23 cellular contexts compared by ENCODE assay signal in the genomic region with DNA sequence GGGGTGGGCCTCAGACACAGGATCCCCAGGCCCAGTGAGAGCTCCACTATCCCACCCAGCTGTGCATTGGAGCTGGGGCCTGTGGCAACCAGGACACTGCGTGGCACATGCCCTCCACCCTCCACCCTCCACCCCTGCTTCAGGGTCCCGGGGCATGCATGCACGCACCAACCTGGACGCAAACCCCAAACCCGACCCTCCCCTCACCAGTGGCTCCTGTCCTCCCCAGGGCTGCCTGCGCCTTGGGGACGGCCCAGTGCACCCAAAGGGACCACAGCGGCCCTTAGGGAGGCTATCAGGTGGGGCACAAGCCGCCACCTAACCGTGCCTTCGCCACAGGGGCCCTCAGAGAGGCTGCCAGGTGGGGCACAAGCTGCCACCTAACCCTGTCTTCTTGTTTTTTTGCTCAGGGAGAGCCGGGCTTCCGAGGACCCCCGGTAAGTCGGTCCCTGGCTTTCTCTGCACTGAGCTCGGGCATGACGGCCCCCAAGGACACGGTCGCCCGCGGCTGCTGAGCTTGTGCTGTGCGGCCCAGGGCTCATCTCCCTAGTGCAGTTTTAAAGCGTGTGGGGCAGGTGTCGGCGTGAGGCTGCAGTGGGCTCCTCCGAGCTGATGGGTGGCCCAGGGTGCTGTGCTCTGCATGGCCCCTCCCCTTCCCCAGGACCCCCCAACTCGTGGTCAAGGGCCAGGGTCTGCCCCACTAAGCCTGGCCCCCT.
"Had no signal": no experiment of that assay in that cellular context is flagged by ENCODE, and none has a peak within 500 bp of the region (broad histone marks: within the 10 kb centered on the region; RNA-seq: fewer than 3 reads in every experiment).

No MANE protein-coding gene starts in this region.

- H3K79me2 ChIP-seq: parathyroid adenoma had no signal

- H3K9me3 ChIP-seq: heart right ventricle, lower lobe of right lung, neutrophil, right atrium auricular region, sigmoid colon, tibial nerve, uterus had no signal

- H3K4me3 ChIP-seq: heart right ventricle, lower lobe of right lung, right atrium auricular region, sigmoid colon, tibial nerve, uterus had no signal

- FAIRE-seq: keratinocyte, small intestine had no signal

- H3K27me3 ChIP-seq: heart right ventricle, neutrophil, right atrium auricular region, sigmoid colon, tibial nerve, uterus had no signal

- H3K9ac ChIP-seq: parathyroid adenoma had no signal

- ATAC-seq: lower lobe of right lung; naive thymus-derived CD8-positive, alpha-beta T cell; stimulated activated memory B cell treated with anti-CD40 and anti-IgM and Interleukin-4, amounts not matched to agents 10 μg/mL and 1 μg/mL and 100 μg/mL, for 72 hours; stimulated activated naive CD8-positive, alpha-beta T cell treated with anti-CD3 and anti-CD28 coated beads, Interleukin-15, amount 100 ng/mL, for 72 hours had no signal

- DNase-seq: hippocampal formation; lower lobe of right lung; mammary epithelial cell; mesenchymal stem cell; occipital lobe; small intestine; stimulated activated CD4-positive, alpha-beta T cell treated with anti-CD3 and anti-CD28 coated beads, Interleukin-1b, Interleukin-23, amount 100 ng/mL, for 48 hours; stimulated activated CD4-positive, alpha-beta T cell treated with anti-CD3 and anti-CD28 coated beads, Interleukin-2, amount 100 ng/mL, for 48 hours; stimulated activated CD4-positive, alpha-beta T cell treated with anti-CD3 and anti-CD28 coated beads, Interleukin-4, amount 100 ng/mL, for 4 hours; stimulated activated CD8-positive, alpha-beta memory T cell treated with anti-CD3 and anti-CD28 coated beads, Interleukin-4, amount 100 ng/mL, for 48 hours; stimulated activated naive CD4-positive, alpha-beta T cell treated with Interleukin-2 at 50 U/mL for 16 hours; stimulated activated naive CD8-positive, alpha-beta T cell treated with anti-CD3 and anti-CD28 coated beads, Interleukin-15, amount 100 ng/mL, for 72 hours; substantia nigra; uterus had no signal

- H3K36me3 ChIP-seq: uterus had no signal

- H2AFZ ChIP-seq: parathyroid adenoma had no signal

- H3K27ac ChIP-seq: heart right ventricle, lower lobe of right lung, parathyroid adenoma, right atrium auricular region, sigmoid colon, tibial nerve, uterus had no signal

- H3K4me1 ChIP-seq: heart right ventricle, lower lobe of right lung, parathyroid adenoma, right atrium auricular region, sigmoid colon, tibial nerve, uterus had no signal
